19 cellular contexts compared by ENCODE assay signal in the genomic region with DNA sequence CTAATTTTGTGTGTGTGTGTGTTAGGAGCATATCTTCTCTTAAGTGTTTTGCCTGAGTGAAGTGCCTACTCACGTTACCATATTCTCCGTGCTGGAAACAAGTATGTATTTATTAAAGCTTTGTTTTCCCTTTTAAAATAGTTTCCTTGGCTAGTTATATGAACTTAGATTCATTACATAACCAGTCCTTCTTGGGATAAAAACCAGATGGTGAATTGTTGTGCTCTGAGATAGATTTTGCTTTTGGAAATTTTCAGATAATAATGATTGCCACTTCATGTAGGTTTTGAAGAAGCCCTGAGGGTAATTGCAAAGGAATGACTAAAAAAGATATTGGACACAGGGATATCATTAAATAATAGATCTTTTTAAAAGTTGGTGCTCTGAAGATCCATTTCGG.
DNase-seq lines count a peak whose midpoint lies in the region; ATAC-seq and TF ChIP-seq lines count a peak whose summit lies in the region.
"Had no signal": no experiment of that assay in that cellular context is flagged by ENCODE, and none has a peak within 500 bp of the region (broad histone marks: within the 10 kb centered on the region; RNA-seq: fewer than 3 reads in every experiment).

No MANE protein-coding gene starts in this region.

- 42% methylated on average over 3 of the region's 3 CpGs for WGBS in SK-N-SH (ENCODE audit: low lambda C conversion rate)

- DNase-seq in AG09309 (ENCODE audit: low read depth), result peak; percentile 25
- peak; percentile 31 for DNase-seq in GM04503 (ENCODE audit: low read depth)
- DNase-seq in SK-N-SH, result no peak
- DNase-seq in fibroblast of peridontal ligament (ENCODE audit: extremely low read depth), result peak; percentile 45
- no peak for DNase-seq in MV-4-11 (lab: John Stamatoyannopoulos, UW)
- no peak for DNase-seq in stimulated activated CD8-positive, alpha-beta memory T cell treated with anti-CD3 and anti-CD28 coated beads, Interleukin-4, amount 100 ng/mL, for 48 hours
- DNase-seq: CD8-positive, alpha-beta T cell; DMS79 treated with DMSO at 0.1 percent for 48 hours; GF-D8; H7; Karpas-422; NCI-H1048; NCI-H1930; NCI-H2171; PC-3 had no signal

- peaks cover 41% of the 10 kb centered on the region for H3F3A ChIP-seq in SK-N-SH (replicated peaks; ENCODE audit: insufficient read depth)

- TF ChIP-seq CTCF in AG09309 (IDR thresholded peaks at IDR 0.05; ENCODE audit: control insufficient read depth, insufficient read depth, low read depth, low read length, missing control alignments) (no peak), SK-N-SH (IDR thresholded peaks at IDR 0.05) (no peak)

- ATAC-seq in HG03521 (IDR thresholded peaks at IDR 0.05; ENCODE audit: unreplicated experiment) (no peak), GM19467 (IDR thresholded peaks at IDR 0.05; ENCODE audit: unreplicated experiment) (no peak)
- ATAC-seq: CD8-positive, alpha-beta T cell; PC-3 had no signal

- H3K4me2 ChIP-seq in SK-N-SH, result no peak overlapping the region; the same call in 1 of the 2 replicates
- H3K4me2 ChIP-seq: BLaER1 treated with 17β-estradiol and CSF1 and Interleukin-3, amounts not matched to agents 10 nM and 100 nM had no signal

- H3K4me1 ChIP-seq in SK-N-SH (ENCODE audit: control insufficient read depth in 1 of 2, insufficient read depth in 2 of 2, low read depth in 1 of 2, low read length in 1 of 2), result peaks cover 0 to 18% of the 10 kb centered on the region in 2 experiments; a peak in 3 of 4 replicates
- H3K4me1 ChIP-seq: BLaER1 treated with 17β-estradiol and CSF1 and Interleukin-3, amounts not matched to agents 10 nM and 100 nM had no signal

- H3K27me3 ChIP-seq in SK-N-SH (ENCODE audit: insufficient read depth), result no peaks in the 10 kb centered on the region
- H3K27me3 ChIP-seq: BLaER1 treated with 17β-estradiol and CSF1 and Interleukin-3, amounts not matched to agents 10 nM and 100 nM had no signal

- no peaks in the 10 kb centered on the region for H3K9me3 ChIP-seq in SK-N-SH
- H3K9me3 ChIP-seq: BLaER1 treated with 17β-estradiol and CSF1 and Interleukin-3, amounts not matched to agents 10 nM and 100 nM had no signal

- TF ChIP-seq EP300 in SK-N-SH (IDR thresholded peaks at IDR 0.05; ENCODE audit: borderline replicate concordance in 1 of 2, low read depth in 1 of 2, low read length in 1 of 2), result peak in 1 of 2 experiments; percentile 21; a peak in 1 of 4 replicates

- TF ChIP-seq RAD21 in SK-N-SH (IDR thresholded peaks at IDR 0.05; ENCODE audit: low read length), result no peak

- H3K9ac ChIP-seq in SK-N-SH, result peak overlapping the region; percentile 66; the same call in 1 of the 2 replicates
- H3K9ac ChIP-seq: BLaER1 treated with 17β-estradiol and CSF1 and Interleukin-3, amounts not matched to agents 10 nM and 100 nM had no signal

- peak overlapping the region; percentile 79 to 99; a peak in 3 of 4 replicates for H3K27ac ChIP-seq in SK-N-SH (ENCODE audit: low read depth in 2 of 2, low read length in 1 of 2)
- H3K27ac ChIP-seq: BLaER1 treated with 17β-estradiol and CSF1 and Interleukin-3, amounts not matched to agents 10 nM and 100 nM; RWPE1 had no signal

- CTCF ChIA-PET in SK-N-SH (lab: Yijun Ruan, JAX), result no interaction called here

- no peaks in the 10 kb centered on the region for H3K9me2 ChIP-seq in SK-N-SH

- no peaks in the 10 kb centered on the region for H3K36me3 ChIP-seq in SK-N-SH (replicated peaks in 1 of 2; ENCODE audit: control insufficient read depth in 1 of 2, insufficient read depth in 2 of 2, low read length in 1 of 2)
- H3K36me3 ChIP-seq: BLaER1 treated with 17β-estradiol and CSF1 and Interleukin-3, amounts not matched to agents 10 nM and 100 nM had no signal

- no peaks in the 10 kb centered on the region for H4K20me1 ChIP-seq in SK-N-SH (ENCODE audit: insufficient read depth)
- H4K20me1 ChIP-seq: BLaER1 treated with 17β-estradiol and CSF1 and Interleukin-3, amounts not matched to agents 10 nM and 100 nM had no signal

- no peak overlapping the region for H2AFZ ChIP-seq in SK-N-SH (ENCODE audit: low read depth)

- H3K79me2 ChIP-seq in SK-N-SH (ENCODE audit: insufficient read depth), result no peaks in the 10 kb centered on the region

- H3K4me3 ChIP-seq in AG09309 (ENCODE audit: control insufficient read depth, low read depth, low read length) (no peak overlapping the region), SK-N-SH (ENCODE audit: low read depth in 2 of 2, low read length in 1 of 2) (no peak overlapping the region)
- H3K4me3 ChIP-seq: BLaER1 treated with 17β-estradiol and CSF1 and Interleukin-3, amounts not matched to agents 10 nM and 100 nM had no signal

- POLR2A ChIA-PET in SK-N-SH (lab: Yijun Ruan, JAX), result no interaction called here

TF ChIP-seq in SK-N-SH, 30 proteins besides CTCF, POLR2A, EP300 and RAD21:
- TF ChIP-seq RCOR1 (IDR thresholded peaks at IDR 0.05; ENCODE audit: low read length) (no peak), TCF12 (IDR thresholded peaks at IDR 0.05) (peak; percentile 70)

Comparison
In these comparisons a context has a peak if more than half of its experiments do, and no peak if none do; other contexts are left out.
1. DNase-seq: peak in AG09309 (single experiment), GM04503 (single experiment) and fibroblast of peridontal ligament (single experiment); none in SK-N-SH (single experiment), MV-4-11 (single experiment) and stimulated activated CD8-positive, alpha-beta memory T cell treated with anti-CD3 and anti-CD28 coated beads, Interleukin-4, amount 100 ng/mL, for 48 hours (single experiment).